Comparison of ENCODE assay signal across 16 cellular contexts in genomic region chr13:36530861-36531590, GRCh38.
"Had no signal": no experiment of that assay in that cellular context is flagged by ENCODE, and none has a peak within 500 bp of the region (broad histone marks: within the 10 kb centered on the region; RNA-seq: fewer than 3 reads in every experiment).

No MANE protein-coding gene starts in this region.

- H3K36me3 ChIP-seq: gastrocnemius medialis, heart left ventricle, upper lobe of right lung had no signal

- H3K9me3 ChIP-seq: gastrocnemius medialis, heart left ventricle, psoas muscle, testis, upper lobe of right lung had no signal

- H3K4me3 Mint-ChIP-seq: activated CD4-positive, alpha-beta T cell treated with anti-CD3 and anti-CD28 coated beads for 36 hours; activated CD8-positive, alpha-beta T cell treated with anti-CD3 and anti-CD28 coated beads, Interleukin-2, amount 10 ng/mL, durations not matched to agents 7 days and 5 days; activated naive CD8-positive, alpha-beta T cell treated with anti-CD3 and anti-CD28 coated beads for 36 hours; immature natural killer cell; stimulated activated naive CD8-positive, alpha-beta T cell treated with anti-CD3 and anti-CD28 coated beads, Interleukin-15, amount 100 ng/mL, for 72 hours had no signal

- H3K4me1 ChIP-seq: gastrocnemius medialis, psoas muscle, testis had no signal

- H3K9me3 Mint-ChIP-seq: activated naive CD8-positive, alpha-beta T cell treated with anti-CD3 and anti-CD28 coated beads for 36 hours; stimulated activated naive CD8-positive, alpha-beta T cell treated with anti-CD3 and anti-CD28 coated beads, Interleukin-15, amount 100 ng/mL, for 72 hours had no signal

- H3K27ac Mint-ChIP-seq: activated CD4-positive, alpha-beta T cell treated with anti-CD3 and anti-CD28 coated beads for 36 hours; activated CD8-positive, alpha-beta T cell treated with anti-CD3 and anti-CD28 coated beads, Interleukin-2, amount 10 ng/mL, durations not matched to agents 7 days and 5 days; activated naive CD8-positive, alpha-beta T cell treated with anti-CD3 and anti-CD28 coated beads for 36 hours; immature natural killer cell; stimulated activated naive CD8-positive, alpha-beta T cell treated with anti-CD3 and anti-CD28 coated beads, Interleukin-15, amount 100 ng/mL, for 72 hours had no signal

- H3K4me3 ChIP-seq: gastrocnemius medialis, heart left ventricle, psoas muscle, testis, upper lobe of right lung had no signal

- H3K27me3 ChIP-seq: gastrocnemius medialis, heart left ventricle, testis, upper lobe of right lung had no signal

- H3K27ac ChIP-seq: epithelial cell of prostate, gastrocnemius medialis, heart left ventricle, psoas muscle, testis, upper lobe of right lung had no signal

- H3K36me3 Mint-ChIP-seq: activated naive CD8-positive, alpha-beta T cell treated with anti-CD3 and anti-CD28 coated beads for 36 hours; immature natural killer cell had no signal

- ATAC-seq: activated CD4-positive, alpha-beta T cell treated with anti-CD3 and anti-CD28 coated beads for 36 hours; activated CD8-positive, alpha-beta T cell treated with anti-CD3 and anti-CD28 coated beads, Interleukin-2, amount 10 ng/mL, durations not matched to agents 7 days and 5 days; gastrocnemius medialis; psoas muscle; stimulated activated naive CD8-positive, alpha-beta T cell treated with anti-CD3 and anti-CD28 coated beads, Interleukin-15, amount 100 ng/mL, for 72 hours had no signal

- H3K4me1 Mint-ChIP-seq: activated CD4-positive, alpha-beta T cell treated with anti-CD3 and anti-CD28 coated beads for 36 hours; activated naive CD8-positive, alpha-beta T cell treated with anti-CD3 and anti-CD28 coated beads for 36 hours; immature natural killer cell; stimulated activated naive CD8-positive, alpha-beta T cell treated with anti-CD3 and anti-CD28 coated beads, Interleukin-15, amount 100 ng/mL, for 72 hours had no signal

- DNase-seq: activated CD4-positive, alpha-beta T cell treated with anti-CD3 and anti-CD28 coated beads for 36 hours; activated CD8-positive, alpha-beta memory T cell treated with anti-CD3 and anti-CD28 coated beads, Interleukin-2, amount 50 U/mL, for 4 hours; activated CD8-positive, alpha-beta T cell treated with anti-CD3 and anti-CD28 coated beads, Interleukin-2, amount 10 ng/mL, durations not matched to agents 7 days and 5 days; activated effector memory CD4-positive, alpha-beta T cell treated with anti-CD3 and anti-CD28 coated beads, Interleukin-2, amount 50 U/mL, for 16 hours; activated naive CD8-positive, alpha-beta T cell treated with anti-CD3 and anti-CD28 coated beads for 36 hours; activated T-cell treated with anti-CD3 and anti-CD28 coated beads, Interleukin-2, amount 50 U/mL, for 48 hours; cerebellar nuclear complex; effector memory CD4-positive, alpha-beta T cell; gastrocnemius medialis; heart left ventricle; immature natural killer cell; psoas muscle; stimulated activated naive CD8-positive, alpha-beta T cell treated with anti-CD3 and anti-CD28 coated beads, Interleukin-15, amount 100 ng/mL, for 72 hours; testis; upper lobe of right lung had no signal
